ENCODE assay signal across 9 cellular contexts in the genomic region with DNA sequence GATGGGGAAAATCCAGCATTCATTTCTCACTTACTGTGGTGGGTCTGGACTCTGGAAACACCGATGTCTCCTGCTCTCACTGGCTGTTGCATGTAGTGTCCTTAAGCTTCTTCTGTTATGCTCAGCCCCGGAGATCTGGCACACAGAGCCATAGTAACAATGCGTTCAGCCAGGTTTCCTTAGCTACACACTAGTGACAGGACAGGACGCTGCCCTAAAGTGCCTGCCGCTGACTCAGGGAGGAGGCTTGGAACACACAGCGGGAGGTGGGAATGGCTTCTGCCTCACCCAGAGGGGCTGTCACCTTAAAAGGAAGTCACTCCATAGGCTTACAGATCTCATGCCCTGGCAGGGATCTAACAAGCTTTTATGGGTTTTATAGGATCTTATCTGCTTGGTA.
DNase-seq lines count a peak whose midpoint lies in the region; ATAC-seq, FAIRE-seq and TF ChIP-seq lines count a peak whose summit lies in the region.
"Had no signal": no experiment of that assay in that cellular context is flagged by ENCODE, and none has a peak within 500 bp of the region (broad histone marks: within the 10 kb centered on the region; RNA-seq: fewer than 3 reads in every experiment).

No MANE protein-coding gene starts in this region.

- peaks cover 1% of the 10 kb centered on the region for H3K4me1 Mint-ChIP-seq in activated T-helper 1 cell treated with anti-CD3 and anti-CD28 coated beads, Interleukin-12 subunit alpha, Interleukin-12 subunit beta, Interleukin-2, Interleukin-4 antibody, amounts not matched to agents 30 ng/mL and 10 ng/mL and 1 ng/mL, durations not matched to agents 14 hours and 24 hours and 36 hours (ENCODE audit: low read depth)
- H3K4me1 Mint-ChIP-seq in stimulated activated effector memory CD8-positive, alpha-beta T cell treated with anti-CD3 and anti-CD28 coated beads, Interleukin-12 subunit alpha, Interleukin-12 subunit beta, amount 100 ng/mL, for 72 hours, result no peaks in the 10 kb centered on the region
- H3K4me1 Mint-ChIP-seq: CD4-positive, CD25-positive, alpha-beta regulatory T cell had no signal

- no peak for TF ChIP-seq CTCF in cardiac fibroblast (IDR thresholded peaks at IDR 0.05; ENCODE audit: low read depth, low read length)
- no peak for TF ChIP-seq CTCF in kidney (IDR thresholded peaks at IDR 0.05; ENCODE audit: borderline replicate concordance, extremely low read depth, insufficient read depth)

- no peaks in the 10 kb centered on the region for H3K36me3 ChIP-seq in kidney (ENCODE audit: control insufficient read depth in 1 of 2, insufficient read depth in 2 of 2, low read length in 2 of 2)

- no peak for FAIRE-seq in kidney (lab: Jason Lieb, UNC)

- H3K4me1 ChIP-seq in kidney (ENCODE audit: control insufficient read depth in 1 of 2, insufficient read depth in 1 of 2, low read depth in 1 of 2, low read length in 2 of 2), result no peaks in the 10 kb centered on the region

- no peaks in the 10 kb centered on the region for H3K9me3 ChIP-seq in kidney (ENCODE audit: control insufficient read depth in 1 of 2, low read length in 2 of 2)

- peak; percentile 80 for DNase-seq in Right ventricle myocardium inferior (ENCODE audit: missing footprints)
- DNase-seq in cardiac septum (ENCODE audit: low spot score), result no peak
- DNase-seq in cardiac fibroblast (ENCODE audit: low read depth in 2 of 2), result peak; percentile 78 to 79
- DNase-seq in kidney, result peak; percentile 57
- no peak for DNase-seq in GF-D8 (lab: John Stamatoyannopoulos, UW)
- no peak for DNase-seq in activated T-helper 1 cell treated with anti-CD3 and anti-CD28 coated beads, Interleukin-12 subunit alpha, Interleukin-12 subunit beta, Interleukin-2, Interleukin-4 antibody, amounts not matched to agents 30 ng/mL and 10 ng/mL and 1 ng/mL, durations not matched to agents 14 hours and 24 hours and 36 hours (ENCODE audit: low spot score)
- DNase-seq in stimulated activated effector memory CD8-positive, alpha-beta T cell treated with anti-CD3 and anti-CD28 coated beads, Interleukin-12 subunit alpha, Interleukin-12 subunit beta, amount 100 ng/mL, for 72 hours (ENCODE audit: low spot score in 2 of 2), result no peak
- no peak for DNase-seq in cortex of kidney (lab: John Stamatoyannopoulos, UW)
- DNase-seq: CD4-positive, CD25-positive, alpha-beta regulatory T cell had no signal

- H3K36me3 Mint-ChIP-seq in activated T-helper 1 cell treated with anti-CD3 and anti-CD28 coated beads, Interleukin-12 subunit alpha, Interleukin-12 subunit beta, Interleukin-2, Interleukin-4 antibody, amounts not matched to agents 30 ng/mL and 10 ng/mL and 1 ng/mL, durations not matched to agents 14 hours and 24 hours and 36 hours (ENCODE audit: low read depth), result no peaks in the 10 kb centered on the region
- H3K36me3 Mint-ChIP-seq in stimulated activated effector memory CD8-positive, alpha-beta T cell treated with anti-CD3 and anti-CD28 coated beads, Interleukin-12 subunit alpha, Interleukin-12 subunit beta, amount 100 ng/mL, for 72 hours, result no peaks in the 10 kb centered on the region
- H3K36me3 Mint-ChIP-seq: CD4-positive, CD25-positive, alpha-beta regulatory T cell had no signal

- H3K27me3 Mint-ChIP-seq in activated T-helper 1 cell treated with anti-CD3 and anti-CD28 coated beads, Interleukin-12 subunit alpha, Interleukin-12 subunit beta, Interleukin-2, Interleukin-4 antibody, amounts not matched to agents 30 ng/mL and 10 ng/mL and 1 ng/mL, durations not matched to agents 14 hours and 24 hours and 36 hours (ENCODE audit: insufficient read depth), result peaks cover 2% of the 10 kb centered on the region
- H3K27me3 Mint-ChIP-seq: CD4-positive, CD25-positive, alpha-beta regulatory T cell had no signal

- no peak overlapping the region for H3K27ac Mint-ChIP-seq in activated T-helper 1 cell treated with anti-CD3 and anti-CD28 coated beads, Interleukin-12 subunit alpha, Interleukin-12 subunit beta, Interleukin-2, Interleukin-4 antibody, amounts not matched to agents 30 ng/mL and 10 ng/mL and 1 ng/mL, durations not matched to agents 14 hours and 24 hours and 36 hours
- no peak overlapping the region for H3K27ac Mint-ChIP-seq in stimulated activated effector memory CD8-positive, alpha-beta T cell treated with anti-CD3 and anti-CD28 coated beads, Interleukin-12 subunit alpha, Interleukin-12 subunit beta, amount 100 ng/mL, for 72 hours
- H3K27ac Mint-ChIP-seq: CD4-positive, CD25-positive, alpha-beta regulatory T cell had no signal

- peak; percentile 96 for ATAC-seq in Right ventricle myocardium inferior
- no peak for ATAC-seq in stimulated activated effector memory CD8-positive, alpha-beta T cell treated with anti-CD3 and anti-CD28 coated beads, Interleukin-12 subunit alpha, Interleukin-12 subunit beta, amount 100 ng/mL, for 72 hours

- peak overlapping the region; percentile 9 for H3K4me3 ChIP-seq in cardiac fibroblast (replicated peaks in 1 of 2; ENCODE audit: low read depth in 2 of 2, low read length in 2 of 2)
- no peak overlapping the region for H3K4me3 ChIP-seq in kidney (ENCODE audit: low read length in 2 of 2)

- no peak overlapping the region for H3K27ac ChIP-seq in kidney (ENCODE audit: low read depth in 2 of 2, low read length in 2 of 2)

- H3K9ac ChIP-seq in kidney (ENCODE audit: low read length in 2 of 2), result no peak overlapping the region

- intact Hi-C loops in Right ventricle myocardium inferior (cut with DNase I) (no loop called here), cardiac septum (cut with DNase I) (no loop called here), kidney (cut with DNase I) (no loop called here)
- intact Hi-C loops in activated T-helper 1 cell treated with anti-CD3 and anti-CD28 coated beads, Interleukin-12 subunit alpha, Interleukin-12 subunit beta, Interleukin-2, Interleukin-4 antibody, amounts not matched to agents 30 ng/mL and 10 ng/mL and 1 ng/mL, durations not matched to agents 14 hours and 24 hours and 36 hours (cut with micrococcal nuclease), result no loop called here

- H3K9me3 Mint-ChIP-seq in activated T-helper 1 cell treated with anti-CD3 and anti-CD28 coated beads, Interleukin-12 subunit alpha, Interleukin-12 subunit beta, Interleukin-2, Interleukin-4 antibody, amounts not matched to agents 30 ng/mL and 10 ng/mL and 1 ng/mL, durations not matched to agents 14 hours and 24 hours and 36 hours, result no peaks in the 10 kb centered on the region
- no peaks in the 10 kb centered on the region for H3K9me3 Mint-ChIP-seq in stimulated activated effector memory CD8-positive, alpha-beta T cell treated with anti-CD3 and anti-CD28 coated beads, Interleukin-12 subunit alpha, Interleukin-12 subunit beta, amount 100 ng/mL, for 72 hours

- H3K4me3 Mint-ChIP-seq in activated T-helper 1 cell treated with anti-CD3 and anti-CD28 coated beads, Interleukin-12 subunit alpha, Interleukin-12 subunit beta, Interleukin-2, Interleukin-4 antibody, amounts not matched to agents 30 ng/mL and 10 ng/mL and 1 ng/mL, durations not matched to agents 14 hours and 24 hours and 36 hours, result no peak overlapping the region
- H3K4me3 Mint-ChIP-seq in stimulated activated effector memory CD8-positive, alpha-beta T cell treated with anti-CD3 and anti-CD28 coated beads, Interleukin-12 subunit alpha, Interleukin-12 subunit beta, amount 100 ng/mL, for 72 hours, result no peak overlapping the region
- H3K4me3 Mint-ChIP-seq: CD4-positive, CD25-positive, alpha-beta regulatory T cell had no signal

Comparison
In these comparisons a context has a peak if more than half of its experiments do, and no peak if none do; other contexts are left out.
1. DNase-seq: peak in Right ventricle myocardium inferior (single experiment), cardiac fibroblast (2 of 2) and kidney (single experiment); none in cardiac septum (single experiment), GF-D8 (single experiment), activated T-helper 1 cell treated with anti-CD3 and anti-CD28 coated beads, Interleukin-12 subunit alpha, Interleukin-12 subunit beta, Interleukin-2, Interleukin-4 antibody, amounts not matched to agents 30 ng/mL and 10 ng/mL and 1 ng/mL, durations not matched to agents 14 hours and 24 hours and 36 hours (single experiment), stimulated activated effector memory CD8-positive, alpha-beta T cell treated with anti-CD3 and anti-CD28 coated beads, Interleukin-12 subunit alpha, Interleukin-12 subunit beta, amount 100 ng/mL, for 72 hours (0 of 2) and cortex of kidney (single experiment).
2. H3K4me3 ChIP-seq: peak in cardiac fibroblast (2 of 2); none in kidney (0 of 2).